In the genomic region with DNA sequence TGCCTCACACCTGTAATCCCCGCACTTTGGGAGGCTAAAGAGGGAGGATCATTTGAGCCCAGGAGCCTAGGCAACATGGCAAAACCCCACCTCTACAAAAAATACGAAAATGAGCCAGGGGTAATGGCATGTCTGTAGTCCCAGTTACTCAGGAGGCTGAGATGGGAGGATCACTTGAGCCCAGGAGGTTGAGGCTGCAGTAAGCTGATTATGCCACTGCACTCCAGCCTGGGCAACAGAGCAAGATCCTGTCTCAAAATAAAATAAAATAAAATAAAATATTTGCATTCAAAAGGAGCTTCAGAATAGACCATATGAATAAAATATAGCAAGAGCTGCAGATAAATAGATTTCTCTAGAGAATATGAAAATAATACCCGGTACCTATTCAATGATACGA, we compare ENCODE assay signal across 1 cellular context.
A peak's percentile ranks its signal among the peaks of the same experiment; 100 is the strongest.
TF ChIP-seq lines count a peak whose summit lies in the region.

No MANE protein-coding gene starts in this region.

TF ChIP-seq in HepG2, 621 proteins besides CTCF, POLR2A, EP300 and RAD21:
- TF ChIP-seq, protein P1, sequence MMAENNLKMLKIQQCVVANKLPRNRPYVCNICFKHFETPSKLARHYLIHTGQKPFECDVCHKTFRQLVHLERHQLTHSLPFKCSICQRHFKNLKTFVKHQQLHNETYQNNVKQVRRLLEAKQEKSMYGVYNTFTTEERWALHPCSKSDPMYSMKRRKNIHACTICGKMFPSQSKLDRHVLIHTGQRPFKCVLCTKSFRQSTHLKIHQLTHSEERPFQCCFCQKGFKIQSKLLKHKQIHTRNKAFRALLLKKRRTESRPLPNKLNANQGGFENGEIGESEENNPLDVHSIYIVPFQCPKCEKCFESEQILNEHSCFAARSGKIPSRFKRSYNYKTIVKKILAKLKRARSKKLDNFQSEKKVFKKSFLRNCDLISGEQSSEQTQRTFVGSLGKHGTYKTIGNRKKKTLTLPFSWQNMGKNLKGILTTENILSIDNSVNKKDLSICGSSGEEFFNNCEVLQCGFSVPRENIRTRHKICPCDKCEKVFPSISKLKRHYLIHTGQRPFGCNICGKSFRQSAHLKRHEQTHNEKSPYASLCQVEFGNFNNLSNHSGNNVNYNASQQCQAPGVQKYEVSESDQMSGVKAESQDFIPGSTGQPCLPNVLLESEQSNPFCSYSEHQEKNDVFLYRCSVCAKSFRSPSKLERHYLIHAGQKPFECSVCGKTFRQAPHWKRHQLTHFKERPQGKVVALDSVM (CRISPR knock-in tag; IDR thresholded peaks at IDR 0.05) = peak; percentile 35; the same call in 1 of the 2 replicates
- TF ChIP-seq ERF (CRISPR knock-in tag; IDR thresholded peaks at IDR 0.05) (no peak), ZMYM3 (CRISPR knock-in tag; IDR thresholded peaks at IDR 0.05) (0 out of 2 replicates have a peak, but pooled peaks have one; percentile 27), ZNF121 (CRISPR knock-in tag; IDR thresholded peaks at IDR 0.05) (peak; percentile 87)
